ENCODE assay signal across 1 cellular context in the genomic region with DNA sequence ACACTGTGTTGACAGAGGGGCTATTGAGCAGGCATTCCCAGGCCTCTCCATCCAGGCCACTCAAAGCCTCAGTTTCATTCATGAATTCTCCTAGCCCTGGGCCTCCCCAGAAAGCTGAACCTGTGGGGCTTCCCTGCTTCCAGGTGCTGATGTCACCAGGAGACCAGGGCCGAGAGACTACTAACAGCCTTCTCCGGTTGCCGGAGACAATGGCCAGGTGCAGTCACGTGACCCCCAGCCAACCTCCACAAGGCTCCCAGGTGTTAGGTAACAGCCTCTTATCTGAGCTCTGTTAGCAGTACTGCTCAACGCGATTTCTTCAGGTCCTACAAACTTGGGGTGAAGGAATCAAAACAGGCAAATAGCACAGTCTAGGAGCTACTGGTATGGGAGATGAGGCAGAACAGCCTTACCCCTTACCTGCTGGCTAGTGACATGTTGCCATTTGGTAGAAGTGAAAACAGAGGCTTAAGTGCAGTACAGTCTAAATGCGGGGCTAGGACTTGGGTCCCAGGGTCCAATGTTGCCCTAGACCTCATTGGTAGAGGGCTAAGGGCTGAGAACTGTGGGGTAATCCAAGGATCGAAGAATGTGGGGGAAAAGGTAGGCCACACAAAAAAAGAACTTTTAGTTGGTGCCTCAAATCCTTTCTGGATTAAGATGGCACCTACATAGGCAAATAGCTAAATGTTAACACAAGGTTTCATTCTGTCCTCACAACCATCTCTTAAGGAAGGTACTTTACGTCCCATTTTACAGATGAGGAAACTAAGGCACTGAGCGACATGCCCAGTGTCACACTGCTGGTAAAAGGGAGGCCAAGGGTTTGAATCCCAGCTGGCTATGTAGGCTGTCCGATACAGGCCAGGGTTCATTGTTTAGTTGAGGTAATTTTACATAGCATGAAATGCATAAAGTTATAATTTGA.
TF ChIP-seq lines count a peak whose summit lies in the region.

No MANE protein-coding gene starts in this region.

TF ChIP-seq in HepG2, 621 proteins besides CTCF, POLR2A, EP300 and RAD21 (continued from another document):
- TF ChIP-seq, protein P1, sequence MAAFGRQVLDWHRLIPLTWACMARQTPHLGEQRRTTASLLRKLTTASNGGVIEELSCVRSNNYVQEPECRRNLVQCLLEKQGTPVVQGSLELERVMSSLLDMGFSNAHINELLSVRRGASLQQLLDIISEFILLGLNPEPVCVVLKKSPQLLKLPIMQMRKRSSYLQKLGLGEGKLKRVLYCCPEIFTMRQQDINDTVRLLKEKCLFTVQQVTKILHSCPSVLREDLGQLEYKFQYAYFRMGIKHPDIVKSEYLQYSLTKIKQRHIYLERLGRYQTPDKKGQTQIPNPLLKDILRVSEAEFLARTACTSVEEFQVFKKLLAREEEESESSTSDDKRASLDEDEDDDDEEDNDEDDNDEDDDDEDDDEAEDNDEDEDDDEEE (CRISPR knock-in tag; IDR thresholded peaks at IDR 0.05), result 0 out of 2 replicates have a peak, but pooled peaks have one; percentile 31
- TF ChIP-seq RAD51 (IDR thresholded peaks at IDR 0.05; ENCODE audit: borderline replicate concordance), result peak; percentile 11; the same call in 1 of the 2 replicates
- TF ChIP-seq SUZ12 (IDR thresholded peaks at IDR 0.05; ENCODE audit: low read depth, low read length), result no peak
- TF ChIP-seq, protein P2, sequence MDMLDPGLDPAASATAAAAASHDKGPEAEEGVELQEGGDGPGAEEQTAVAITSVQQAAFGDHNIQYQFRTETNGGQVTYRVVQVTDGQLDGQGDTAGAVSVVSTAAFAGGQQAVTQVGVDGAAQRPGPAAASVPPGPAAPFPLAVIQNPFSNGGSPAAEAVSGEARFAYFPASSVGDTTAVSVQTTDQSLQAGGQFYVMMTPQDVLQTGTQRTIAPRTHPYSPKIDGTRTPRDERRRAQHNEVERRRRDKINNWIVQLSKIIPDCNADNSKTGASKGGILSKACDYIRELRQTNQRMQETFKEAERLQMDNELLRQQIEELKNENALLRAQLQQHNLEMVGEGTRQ (IDR thresholded peaks at IDR 0.05; ENCODE audit: low read depth, low read length), result 0 out of 2 replicates have a peak, but pooled peaks have one; percentile 13
- TF ChIP-seq, protein P2 (CRISPR knock-in tag; IDR thresholded peaks at IDR 0.05; ENCODE audit: borderline replicate concordance), result no peak
- peak; percentile 81 for TF ChIP-seq ZNF629 (CRISPR knock-in tag; conservative IDR thresholded peaks at IDR 0.05)
- no peak for TF ChIP-seq ZNF225 (CRISPR knock-in tag; IDR thresholded peaks at IDR 0.05)
- TF ChIP-seq HNF4G (IDR thresholded peaks at IDR 0.05; ENCODE audit: borderline replicate concordance, low read depth, low read length), result no peak
- TF ChIP-seq HNF4G (CRISPR knock-in tag; IDR thresholded peaks at IDR 0.05; ENCODE audit: borderline replicate concordance, low read depth), result no peak
- TF ChIP-seq, protein P3, sequence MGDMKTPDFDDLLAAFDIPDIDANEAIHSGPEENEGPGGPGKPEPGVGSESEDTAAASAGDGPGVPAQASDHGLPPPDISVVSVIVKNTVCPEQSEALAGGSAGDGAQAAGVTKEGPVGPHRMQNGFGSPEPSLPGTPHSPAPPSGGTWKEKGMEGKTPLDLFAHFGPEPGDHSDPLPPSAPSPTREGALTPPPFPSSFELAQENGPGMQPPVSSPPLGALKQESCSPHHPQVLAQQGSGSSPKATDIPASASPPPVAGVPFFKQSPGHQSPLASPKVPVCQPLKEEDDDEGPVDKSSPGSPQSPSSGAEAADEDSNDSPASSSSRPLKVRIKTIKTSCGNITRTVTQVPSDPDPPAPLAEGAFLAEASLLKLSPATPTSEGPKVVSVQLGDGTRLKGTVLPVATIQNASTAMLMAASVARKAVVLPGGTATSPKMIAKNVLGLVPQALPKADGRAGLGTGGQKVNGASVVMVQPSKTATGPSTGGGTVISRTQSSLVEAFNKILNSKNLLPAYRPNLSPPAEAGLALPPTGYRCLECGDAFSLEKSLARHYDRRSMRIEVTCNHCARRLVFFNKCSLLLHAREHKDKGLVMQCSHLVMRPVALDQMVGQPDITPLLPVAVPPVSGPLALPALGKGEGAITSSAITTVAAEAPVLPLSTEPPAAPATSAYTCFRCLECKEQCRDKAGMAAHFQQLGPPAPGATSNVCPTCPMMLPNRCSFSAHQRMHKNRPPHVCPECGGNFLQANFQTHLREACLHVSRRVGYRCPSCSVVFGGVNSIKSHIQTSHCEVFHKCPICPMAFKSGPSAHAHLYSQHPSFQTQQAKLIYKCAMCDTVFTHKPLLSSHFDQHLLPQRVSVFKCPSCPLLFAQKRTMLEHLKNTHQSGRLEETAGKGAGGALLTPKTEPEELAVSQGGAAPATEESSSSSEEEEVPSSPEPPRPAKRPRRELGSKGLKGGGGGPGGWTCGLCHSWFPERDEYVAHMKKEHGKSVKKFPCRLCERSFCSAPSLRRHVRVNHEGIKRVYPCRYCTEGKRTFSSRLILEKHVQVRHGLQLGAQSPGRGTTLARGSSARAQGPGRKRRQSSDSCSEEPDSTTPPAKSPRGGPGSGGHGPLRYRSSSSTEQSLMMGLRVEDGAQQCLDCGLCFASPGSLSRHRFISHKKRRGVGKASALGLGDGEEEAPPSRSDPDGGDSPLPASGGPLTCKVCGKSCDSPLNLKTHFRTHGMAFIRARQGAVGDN (CRISPR knock-in tag; IDR thresholded peaks at IDR 0.05), result 0 out of 2 replicates have a peak, but pooled peaks have one; percentile 21
